Comparison of ENCODE assay signal across 14 cellular contexts in genomic region chr6:157455731-157456523, GRCh38.
A peak's percentile ranks its signal among the peaks of the same experiment; 100 is the strongest.
DNase-seq lines count a peak whose midpoint lies in the region; TF ChIP-seq lines count a peak whose summit lies in the region.
"Had no signal": no experiment of that assay in that cellular context is flagged by ENCODE, and none has a peak within 500 bp of the region (broad histone marks: within the 10 kb centered on the region; RNA-seq: fewer than 3 reads in every experiment).

No MANE protein-coding gene starts in this region.

- peaks cover 13 to 41% (median 38%) of the 10 kb centered on the region in 3 donors for H3K4me1 Mint-ChIP-seq in IgD-negative memory B cell
- peaks cover 40% of the 10 kb centered on the region for H3K4me1 Mint-ChIP-seq in activated CD4-positive, alpha-beta memory T cell treated with anti-CD3 and anti-CD28 coated beads, Interleukin-2, amount 10 ng/mL, durations not matched to agents 7 days and 5 days

- H4K20me1 ChIP-seq in MM.1S (ENCODE audit: insufficient read depth, low read length), result no peaks in the 10 kb centered on the region

- no peak for TF ChIP-seq CTCF in uterus (IDR thresholded peaks at IDR 0.05)
- TF ChIP-seq CTCF in MM.1S (IDR thresholded peaks at IDR 0.05; ENCODE audit: low read length), result no peak

- H3K27me3 ChIP-seq in uterus, result no peaks in the 10 kb centered on the region
- H3K27me3 ChIP-seq in MM.1S (replicated peaks; ENCODE audit: insufficient read depth, low read length), result no peaks in the 10 kb centered on the region
- H3K27me3 ChIP-seq: colonic mucosa, foreskin keratinocyte had no signal

- POLR2A ChIA-PET in activated CD4-positive, alpha-beta memory T cell treated with anti-CD3 and anti-CD28 coated beads, Interleukin-2, amount 10 ng/mL, durations not matched to agents 7 days and 5 days (lab: Charles Lee), result interaction anchor here (0.8 to 1.1 kb wide), 2 partner anchors 30 to 70 kb away, joined by 3 to 4 read pairs; no protein-coding TSS in a partner anchor

- peak overlapping the region in 3 of 4 donors; percentile 48 to 83 (median 67) for H3K4me3 Mint-ChIP-seq in IgD-negative memory B cell
- H3K4me3 Mint-ChIP-seq in activated CD4-positive, alpha-beta memory T cell treated with anti-CD3 and anti-CD28 coated beads, Interleukin-2, amount 10 ng/mL, durations not matched to agents 7 days and 5 days, result no peak overlapping the region

- no peaks in the 10 kb centered on the region for H3K9me3 Mint-ChIP-seq in IgD-negative memory B cell
- no peaks in the 10 kb centered on the region for H3K9me3 Mint-ChIP-seq in activated CD4-positive, alpha-beta memory T cell treated with anti-CD3 and anti-CD28 coated beads, Interleukin-2, amount 10 ng/mL, durations not matched to agents 7 days and 5 days

- H3K27ac ChIP-seq in uterus, result peak overlapping the region in 1 of 2 donors; percentile 11
- H3K27ac ChIP-seq in MM.1S (ENCODE audit: low read length), result no peak overlapping the region
- H3K27ac ChIP-seq: colonic mucosa, foreskin keratinocyte had no signal

- no peak overlapping the region for H3K9ac ChIP-seq in MM.1S (ENCODE audit: low read length)

- TF ChIP-seq POLR2A in uterus (IDR thresholded peaks at IDR 0.05), result no peak

- H3K27me3 Mint-ChIP-seq in IgD-negative memory B cell, result peaks cover 3% of the 10 kb centered on the region
- H3K27me3 Mint-ChIP-seq in activated CD4-positive, alpha-beta memory T cell treated with anti-CD3 and anti-CD28 coated beads, Interleukin-2, amount 10 ng/mL, durations not matched to agents 7 days and 5 days, result no peaks in the 10 kb centered on the region

- no peak for DNase-seq in activated CD4-positive, alpha-beta memory T cell treated with anti-CD3 and anti-CD28 coated beads, Interleukin-2, amount 10 ng/mL, durations not matched to agents 7 days and 5 days
- peak; percentile 74 for DNase-seq in globus pallidus (ENCODE audit: low spot score)
- DNase-seq in putamen (ENCODE audit: low spot score), result peak; percentile 44
- no peak for DNase-seq in uterus
- DNase-seq in islet precursor cell, result no peak
- DNase-seq in MM.1S, result no peak
- DNase-seq: activated effector memory CD4-positive, alpha-beta T cell treated with Interleukin-2 at 50 U/mL for 16 hours; colonic mucosa; foreskin keratinocyte; NCI-H1092 treated with DMSO at 0.1 percent for 48 hours; NCI-H510A treated with DMSO at 0.1 percent for 48 hours; occipital lobe; stimulated activated CD4-positive, alpha-beta T cell treated with anti-CD3 and anti-CD28 coated beads, Interleukin-1b, Interleukin-23, amount 100 ng/mL, for 48 hours had no signal

- H3K79me2 ChIP-seq in MM.1S (ENCODE audit: low read length), result no peaks in the 10 kb centered on the region

- no peaks in the 10 kb centered on the region for H3F3A ChIP-seq in MM.1S (ENCODE audit: insufficient read depth, low read length)

- H2AFZ ChIP-seq in MM.1S (ENCODE audit: low read length), result no peak overlapping the region

- H3K4me3 ChIP-seq in uterus (no peak overlapping the region), MM.1S (ENCODE audit: low read length) (no peak overlapping the region)
- H3K4me3 ChIP-seq: colonic mucosa had no signal

- H3K4me1 ChIP-seq in uterus (no peaks in the 10 kb centered on the region), MM.1S (ENCODE audit: low read length) (no peaks in the 10 kb centered on the region)
- H3K4me1 ChIP-seq: colonic mucosa, foreskin keratinocyte had no signal

- H3K36me3 Mint-ChIP-seq in IgD-negative memory B cell, result peaks cover 8% of the 10 kb centered on the region
- H3K36me3 Mint-ChIP-seq in activated CD4-positive, alpha-beta memory T cell treated with anti-CD3 and anti-CD28 coated beads, Interleukin-2, amount 10 ng/mL, durations not matched to agents 7 days and 5 days (ENCODE audit: low read depth), result peaks cover 8% of the 10 kb centered on the region

- no peaks in the 10 kb centered on the region for H3K9me3 ChIP-seq in uterus
- no peaks in the 10 kb centered on the region for H3K9me3 ChIP-seq in MM.1S (replicated peaks; ENCODE audit: insufficient read depth, low read length)
- H3K9me3 ChIP-seq: colonic mucosa had no signal

- intact Hi-C loops in uterus (cut with DNase I; ENCODE audit: low total_unique reads), result no loop called here

- no peaks in the 10 kb centered on the region for H3K36me3 ChIP-seq in uterus
- H3K36me3 ChIP-seq in MM.1S (replicated peaks; ENCODE audit: insufficient read depth, low read length), result no peaks in the 10 kb centered on the region
- H3K36me3 ChIP-seq: colonic mucosa had no signal

- no peaks in the 10 kb centered on the region for H3K9me2 ChIP-seq in MM.1S (replicated peaks; ENCODE audit: insufficient read depth, low read length)

- CTCF ChIA-PET in activated CD4-positive, alpha-beta memory T cell treated with anti-CD3 and anti-CD28 coated beads, Interleukin-2, amount 10 ng/mL, durations not matched to agents 7 days and 5 days (lab: Charles Lee), result interaction anchor here (0.7 kb wide), 1 partner anchor 144 kb away, joined by 3 read pairs; no protein-coding TSS in a partner anchor

- H3K4me2 ChIP-seq in MM.1S (ENCODE audit: low read depth, low read length), result no peak overlapping the region

- peak overlapping the region; percentile 56 to 88 (median 69) for H3K27ac Mint-ChIP-seq in IgD-negative memory B cell
- H3K27ac Mint-ChIP-seq in activated CD4-positive, alpha-beta memory T cell treated with anti-CD3 and anti-CD28 coated beads, Interleukin-2, amount 10 ng/mL, durations not matched to agents 7 days and 5 days, result peak overlapping the region; percentile 17

Comparison
In these comparisons a context has a peak if more than half of its experiments do, and no peak if none do; other contexts are left out.
1. DNase-seq: peak in globus pallidus (single experiment) and putamen (single experiment); none in activated CD4-positive, alpha-beta memory T cell treated with anti-CD3 and anti-CD28 coated beads, Interleukin-2, amount 10 ng/mL, durations not matched to agents 7 days and 5 days (single experiment), uterus (0 of 2), islet precursor cell (single experiment) and MM.1S (single experiment).